ENCODE assay signal across 1 cellular context in genomic region chr11:122103366-122103765, GRCh38.
A peak's percentile ranks its signal among the peaks of the same experiment; 100 is the strongest.
TF ChIP-seq lines count a peak whose summit lies in the region.

No MANE protein-coding gene starts in this region.

TF ChIP-seq in IMR-90, 13 proteins besides CTCF, POLR2A, EP300 and RAD21:
- TF ChIP-seq RFX5 (IDR thresholded peaks at IDR 0.05; ENCODE audit: low read depth, low read length) = no peak
- no peak for TF ChIP-seq USF2 (IDR thresholded peaks at IDR 0.05; ENCODE audit: low read depth, low read length)
- no peak for TF ChIP-seq MAFK (IDR thresholded peaks at IDR 0.05; ENCODE audit: low read depth, low read length)
- TF ChIP-seq FOS (IDR thresholded peaks at IDR 0.05; ENCODE audit: low read depth, low read length) = peak; percentile 32; the same call in 1 of the 2 replicates
- TF ChIP-seq SMC3 (IDR thresholded peaks at IDR 0.05; ENCODE audit: low read depth, low read length) = no peak
- no peak for TF ChIP-seq CHD1 (IDR thresholded peaks at IDR 0.05; ENCODE audit: low read depth, low read length)
TF ChIP-seq in IMR-90: peak in this region for 1.
